Comparison of ENCODE assay signal across 10 cellular contexts in the genomic region with DNA sequence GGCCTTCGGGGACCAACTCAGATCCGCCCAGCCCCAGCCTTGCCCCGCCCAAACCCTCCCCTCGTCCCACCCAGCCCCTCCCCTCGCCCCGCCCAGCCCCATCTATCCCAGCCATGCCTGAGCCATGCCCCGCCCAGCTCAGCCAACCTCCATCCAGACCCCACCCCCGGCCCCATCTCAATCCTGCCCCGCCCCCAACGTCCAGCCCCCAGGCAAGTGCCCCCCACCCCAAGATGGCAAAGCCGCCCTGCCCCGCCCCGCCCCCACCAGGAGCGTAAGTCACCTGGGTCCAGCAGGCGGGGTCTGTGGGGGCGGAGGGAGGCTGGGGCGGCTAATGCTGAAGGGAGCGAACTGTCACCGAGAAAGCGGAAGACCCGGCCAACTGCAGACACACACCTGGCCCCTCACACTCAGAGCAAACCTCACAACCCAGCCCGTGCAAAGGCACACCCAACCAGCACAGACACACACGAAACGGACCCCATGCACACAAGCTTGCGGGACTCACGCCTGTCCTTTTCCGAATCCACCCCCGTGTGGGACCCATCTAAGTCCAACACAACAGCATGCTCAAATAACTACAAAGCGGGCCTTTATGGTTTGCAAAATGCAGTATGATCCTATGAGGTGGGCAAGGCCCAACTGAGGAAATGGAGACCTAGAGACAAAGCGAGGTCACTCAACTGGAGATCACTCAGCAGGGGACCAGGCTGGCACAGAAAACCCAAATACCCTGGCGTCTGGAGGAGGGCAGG. TPM values are rescaled to one million over a fixed set of nuclear protein-coding genes. Genes with fewer than 3 reads are reported as not detected.
DNase-seq lines count a peak whose midpoint lies in the region; ATAC-seq and TF ChIP-seq lines count a peak whose summit lies in the region.
"Had no signal": no experiment of that assay in that cellular context is flagged by ENCODE, and none has a peak within 500 bp of the region (broad histone marks: within the 10 kb centered on the region; RNA-seq: fewer than 3 reads in every experiment).

No MANE protein-coding gene starts in this region.

- no peak for TF ChIP-seq CTCF in mucosa of descending colon (IDR thresholded peaks at IDR 0.05)

- intact Hi-C loops in mucosa of descending colon (cut with DNase I, micrococcal nuclease), result no loop called here

- H3K9me3 ChIP-seq in duodenal mucosa (ENCODE audit: control insufficient read depth in 1 of 2, low read length in 2 of 2), result no peaks in the 10 kb centered on the region
- no peaks in the 10 kb centered on the region for H3K9me3 ChIP-seq in mucosa of descending colon
- no peaks in the 10 kb centered on the region for H3K9me3 ChIP-seq in subcutaneous abdominal adipose tissue (ENCODE audit: control insufficient read depth in 5 of 5, low read length in 5 of 5)
- H3K9me3 ChIP-seq: Caco-2 had no signal

- H3K27me3 ChIP-seq in duodenal mucosa (ENCODE audit: control insufficient read depth in 1 of 2, insufficient read depth in 2 of 2, low read length in 2 of 2) (no peaks in the 10 kb centered on the region), subcutaneous abdominal adipose tissue (ENCODE audit: control insufficient read depth in 5 of 5, insufficient read depth in 4 of 5, low read length in 5 of 5) (no peaks in the 10 kb centered on the region)

- H3K4me1 ChIP-seq in duodenal mucosa (ENCODE audit: control insufficient read depth in 1 of 2, insufficient read depth in 2 of 2, low read length in 2 of 2), result peaks cover 15 to 23% of the 10 kb centered on the region in 2 donors
- peaks cover 14% of the 10 kb centered on the region for H3K4me1 ChIP-seq in mucosa of descending colon (ENCODE audit: low read depth)
- H3K4me1 ChIP-seq in subcutaneous abdominal adipose tissue (ENCODE audit: control insufficient read depth in 5 of 5, insufficient read depth in 5 of 5, low read length in 5 of 5), result peaks cover 8 to 57% (median 50%) of the 10 kb centered on the region in 5 donors
- H3K4me1 ChIP-seq: Caco-2 had no signal

- H3K27ac ChIP-seq in duodenal mucosa (ENCODE audit: low read depth, low read length) (no peak overlapping the region), subcutaneous abdominal adipose tissue (ENCODE audit: low read depth, low read length) (peak overlapping the region; percentile 71)

- H3K4me3 ChIP-seq in duodenal mucosa (ENCODE audit: low read depth in 1 of 2, low read length in 2 of 2) (peak overlapping the region; percentile 65 to 77), mucosa of descending colon (no peak overlapping the region), subcutaneous abdominal adipose tissue (ENCODE audit: low read depth in 1 of 5, low read length in 5 of 5) (peak overlapping the region; percentile 57 to 74 (median 70))

- peak; percentile 19 for ATAC-seq in HG03558 (IDR thresholded peaks at IDR 0.05; ENCODE audit: extremely low read depth, unreplicated experiment)
- peak; percentile 12 for ATAC-seq in mucosa of descending colon

- H3K36me3 ChIP-seq in duodenal mucosa (ENCODE audit: control insufficient read depth in 1 of 2, insufficient read depth in 2 of 2, low read length in 2 of 2), result peaks cover 0 to 9% of the 10 kb centered on the region in 2 donors
- no peaks in the 10 kb centered on the region for H3K36me3 ChIP-seq in mucosa of descending colon (ENCODE audit: low read depth)
- H3K36me3 ChIP-seq in subcutaneous abdominal adipose tissue (ENCODE audit: control insufficient read depth in 5 of 5, insufficient read depth in 5 of 5, low read length in 5 of 5), result peaks cover 4 to 43% (median 39%) of the 10 kb centered on the region in 5 donors

- peak overlapping the region in 1 of 2 donors; percentile 18 for H3K9ac ChIP-seq in duodenal mucosa (ENCODE audit: low read depth in 1 of 2, low read length in 2 of 2)
- peak overlapping the region in 2 of 5 donors; percentile 19 to 67 for H3K9ac ChIP-seq in subcutaneous abdominal adipose tissue (ENCODE audit: low read length in 5 of 5)

- DNase-seq in NCI-H345 (lab: John Stamatoyannopoulos, UW) (peak; percentile 60), NCI-H345 treated with DMSO at 0.1 percent for 48 hours (lab: John Stamatoyannopoulos, UW; ENCODE audit: unreplicated experiment) (no peak), mucosa of descending colon (peak; percentile 77 to 87 (median 82)), NCI-H2107 (lab: John Stamatoyannopoulos, UW) (no peak)
- DNase-seq in activated CD4-positive, alpha-beta T cell treated with anti-CD3 and anti-CD28 coated beads for 48 hours, result peak; percentile 74

RNA-seq across cellular contexts. Expression of gene OGA, which starts 11.5 kb away (rescaled TPM):
- 100 to 1,000 TPM in 2 of 3 donors, 10 to 100 TPM in 1; 80.8 to 112 (median 110) TPM for total RNA-seq in mucosa of descending colon

RNA-seq across cellular contexts. Expression of gene KCNIP2, which starts 13.9 kb away (rescaled TPM):
- 1 to 10 TPM; 3.7 to 5.9 (median 4.2) TPM for total RNA-seq in mucosa of descending colon

RNA-seq across cellular contexts. Expression of gene NPM3, which starts 46.5 kb away (rescaled TPM):
- total RNA-seq in mucosa of descending colon, result 10 to 100 TPM; 14.4 to 27.4 (median 15.3) TPM

RNA-seq across cellular contexts. Expression of gene FGF8, which starts 53.8 kb away (rescaled TPM):
- total RNA-seq in mucosa of descending colon, result not detected
- total RNA-seq: glomerular endothelial cell had no signal

Comparison
In these comparisons a context has a peak if more than half of its experiments do, and no peak if none do; other contexts are left out.
1. DNase-seq: peak in NCI-H345 (single experiment), activated CD4-positive, alpha-beta T cell treated with anti-CD3 and anti-CD28 coated beads for 48 hours (single experiment) and mucosa of descending colon (3 of 3); none in NCI-H345 treated with DMSO at 0.1 percent for 48 hours (single experiment) and NCI-H2107 (single experiment).